In the genomic region with DNA sequence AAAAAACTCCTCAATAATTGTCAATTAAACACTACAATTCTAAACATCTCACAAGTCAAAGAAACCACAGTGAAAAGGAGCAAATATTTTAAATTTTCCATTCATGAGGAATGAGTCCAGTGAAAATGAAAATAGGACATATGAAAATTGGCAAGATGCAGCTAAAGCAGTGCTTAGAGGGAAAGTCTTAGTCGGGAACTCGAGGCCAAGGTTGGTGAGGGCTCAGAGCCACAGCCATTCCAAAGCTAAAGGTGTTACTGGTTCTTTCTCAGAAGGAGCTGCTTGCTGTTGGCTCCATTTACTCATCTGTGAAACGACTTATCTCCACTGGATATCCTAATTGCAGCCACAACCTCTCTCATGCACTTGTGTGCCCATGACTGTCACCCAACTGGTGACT, we compare ENCODE assay signal across 1 cellular context.
TF ChIP-seq lines count a peak whose summit lies in the region.

No MANE protein-coding gene starts in this region.

TF ChIP-seq in HepG2, 621 proteins besides CTCF, POLR2A, EP300 and RAD21:
- peak; percentile 98 for TF ChIP-seq ZFP90 (CRISPR knock-in tag; IDR thresholded peaks at IDR 0.05; ENCODE audit: borderline replicate concordance)
- TF ChIP-seq, protein P1, sequence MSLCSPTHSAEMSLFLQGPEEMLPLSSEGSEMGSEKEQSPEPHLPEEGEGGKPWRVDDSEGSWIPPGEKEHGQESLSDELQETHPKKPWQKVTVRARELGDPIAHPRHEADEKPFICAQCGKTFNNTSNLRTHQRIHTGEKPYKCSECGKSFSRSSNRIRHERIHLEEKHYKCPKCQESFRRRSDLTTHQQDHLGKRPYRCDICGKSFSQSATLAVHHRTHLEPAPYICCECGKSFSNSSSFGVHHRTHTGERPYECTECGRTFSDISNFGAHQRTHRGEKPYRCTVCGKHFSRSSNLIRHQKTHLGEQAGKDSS (CRISPR knock-in tag; IDR thresholded peaks at IDR 0.05; ENCODE audit: borderline replicate concordance, low read depth), result no peak
